In the genomic region with DNA sequence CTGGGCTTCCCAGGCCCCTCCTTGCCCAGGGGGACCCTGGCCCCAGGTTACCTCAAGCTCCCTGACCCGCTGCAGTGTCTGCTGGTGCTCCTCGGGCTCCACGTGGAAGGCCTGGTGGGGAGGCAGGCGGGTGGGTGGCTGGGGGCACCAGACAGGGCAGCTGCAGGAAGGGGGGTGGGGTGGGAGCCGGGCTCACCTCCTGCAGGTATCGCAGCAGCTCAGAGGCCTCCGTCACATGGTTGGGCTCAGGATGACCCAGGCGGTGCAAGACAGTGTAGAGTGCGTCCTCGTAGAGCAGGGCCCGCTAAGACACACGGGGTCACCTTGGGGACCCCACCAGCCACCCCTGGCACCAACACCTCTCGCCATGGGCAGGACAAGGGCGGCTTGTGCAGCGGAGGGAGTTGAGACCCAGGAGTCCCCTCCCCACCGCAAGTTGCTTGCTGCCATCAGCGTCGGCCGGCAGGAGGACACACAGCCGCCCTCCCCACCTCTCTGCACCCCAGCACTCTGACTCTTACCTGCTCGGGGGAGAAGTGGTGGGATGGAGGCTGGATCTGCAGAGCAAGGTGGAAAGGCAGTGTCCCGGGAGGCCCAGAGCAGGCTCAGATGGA, we compare ENCODE assay signal across 1 cellular context.
TF ChIP-seq lines count a peak whose summit lies in the region.

No MANE protein-coding gene starts in this region.

TF ChIP-seq in K562, 482 proteins besides CTCF, POLR2A, EP300 and RAD21 (continues in another document):
- TF ChIP-seq EWSR1 (IDR thresholded peaks at IDR 0.05; ENCODE audit: borderline replicate concordance, low read depth, partially characterized antibody) (no peak), HEY1 (CRISPR knock-in tag; IDR thresholded peaks at IDR 0.05; ENCODE audit: borderline replicate concordance) (no peak), TGIF2 (CRISPR knock-in tag; IDR thresholded peaks at IDR 0.05) (peak; percentile 57; the same call in 1 of the 2 replicates), TCFL5 (CRISPR knock-in tag; conservative IDR thresholded peaks at IDR 0.05) (no peak), ZNF175 (CRISPR knock-in tag; IDR thresholded peaks at IDR 0.05; ENCODE audit: low read depth) (no peak), GABPA (tag; conservative IDR thresholded peaks at IDR 0.05; ENCODE audit: low read depth) (no peak), NCOA1 (IDR thresholded peaks at IDR 0.05; ENCODE audit: low read depth) (no peak), PURB (CRISPR knock-in tag; IDR thresholded peaks at IDR 0.05; ENCODE audit: low read depth) (no peak), NEUROD1 (IDR thresholded peaks at IDR 0.05; ENCODE audit: borderline replicate concordance, low read depth, low read length, partially characterized antibody) (no peak), RBM22 (IDR thresholded peaks at IDR 0.05; ENCODE audit: low read depth, low read length, poor library complexity, severe bottlenecking) (no peak), ETV1 (tag; conservative IDR thresholded peaks at IDR 0.05; ENCODE audit: low read depth) (no peak), TCF7 (IDR thresholded peaks at IDR 0.05; ENCODE audit: borderline replicate concordance) (no peak), NFRKB (IDR thresholded peaks at IDR 0.05; ENCODE audit: low read depth) (no peak), HSF4 (CRISPR knock-in tag; IDR thresholded peaks at IDR 0.05; ENCODE audit: borderline replicate concordance) (no peak), PHF20 (IDR thresholded peaks at IDR 0.05; ENCODE audit: partially characterized antibody) (no peak), RFX7 (CRISPR knock-in tag; IDR thresholded peaks at IDR 0.05) (no peak), ZNF184 (CRISPR knock-in tag; IDR thresholded peaks at IDR 0.05) (no peak), GABPB1 (CRISPR knock-in tag; IDR thresholded peaks at IDR 0.05) (0 out of 2 replicates have a peak, but pooled peaks have one; percentile 17), ESRRB (CRISPR knock-in tag; IDR thresholded peaks at IDR 0.05; ENCODE audit: borderline replicate concordance) (no peak), ZNF584 (CRISPR knock-in tag; IDR thresholded peaks at IDR 0.05; ENCODE audit: low read depth) (0 out of 2 replicates have a peak, but pooled peaks have one; percentile 10), HDAC1 (IDR thresholded peaks at IDR 0.05) (no peak), SIN3A (IDR thresholded peaks at IDR 0.05; ENCODE audit: borderline replicate concordance in 2 of 2, control insufficient read depth in 1 of 2, low read depth in 2 of 2, low read length in 2 of 2) (peak in 1 of 2 experiments; percentile 11; a peak in 1 of 4 replicates), TARDBP (IDR thresholded peaks at IDR 0.05) (no peak), SMC3 (conservative IDR thresholded peaks at IDR 0.05; ENCODE audit: insufficient read depth, low read depth, low read length) (no peak), ZNF12 (CRISPR knock-in tag; IDR thresholded peaks at IDR 0.05) (0 out of 2 replicates have a peak, but pooled peaks have one; percentile 7), ARID2 (IDR thresholded peaks at IDR 0.05) (no peak), ELF2 (CRISPR knock-in tag; IDR thresholded peaks at IDR 0.05) (no peak), ZNF124 (CRISPR knock-in tag; IDR thresholded peaks at IDR 0.05) (no peak)
- TF ChIP-seq, protein P1, sequence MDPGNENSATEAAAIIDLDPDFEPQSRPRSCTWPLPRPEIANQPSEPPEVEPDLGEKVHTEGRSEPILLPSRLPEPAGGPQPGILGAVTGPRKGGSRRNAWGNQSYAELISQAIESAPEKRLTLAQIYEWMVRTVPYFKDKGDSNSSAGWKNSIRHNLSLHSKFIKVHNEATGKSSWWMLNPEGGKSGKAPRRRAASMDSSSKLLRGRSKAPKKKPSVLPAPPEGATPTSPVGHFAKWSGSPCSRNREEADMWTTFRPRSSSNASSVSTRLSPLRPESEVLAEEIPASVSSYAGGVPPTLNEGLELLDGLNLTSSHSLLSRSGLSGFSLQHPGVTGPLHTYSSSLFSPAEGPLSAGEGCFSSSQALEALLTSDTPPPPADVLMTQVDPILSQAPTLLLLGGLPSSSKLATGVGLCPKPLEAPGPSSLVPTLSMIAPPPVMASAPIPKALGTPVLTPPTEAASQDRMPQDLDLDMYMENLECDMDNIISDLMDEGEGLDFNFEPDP (CRISPR knock-in tag; IDR thresholded peaks at IDR 0.05): no peak
- TF ChIP-seq, protein P2, sequence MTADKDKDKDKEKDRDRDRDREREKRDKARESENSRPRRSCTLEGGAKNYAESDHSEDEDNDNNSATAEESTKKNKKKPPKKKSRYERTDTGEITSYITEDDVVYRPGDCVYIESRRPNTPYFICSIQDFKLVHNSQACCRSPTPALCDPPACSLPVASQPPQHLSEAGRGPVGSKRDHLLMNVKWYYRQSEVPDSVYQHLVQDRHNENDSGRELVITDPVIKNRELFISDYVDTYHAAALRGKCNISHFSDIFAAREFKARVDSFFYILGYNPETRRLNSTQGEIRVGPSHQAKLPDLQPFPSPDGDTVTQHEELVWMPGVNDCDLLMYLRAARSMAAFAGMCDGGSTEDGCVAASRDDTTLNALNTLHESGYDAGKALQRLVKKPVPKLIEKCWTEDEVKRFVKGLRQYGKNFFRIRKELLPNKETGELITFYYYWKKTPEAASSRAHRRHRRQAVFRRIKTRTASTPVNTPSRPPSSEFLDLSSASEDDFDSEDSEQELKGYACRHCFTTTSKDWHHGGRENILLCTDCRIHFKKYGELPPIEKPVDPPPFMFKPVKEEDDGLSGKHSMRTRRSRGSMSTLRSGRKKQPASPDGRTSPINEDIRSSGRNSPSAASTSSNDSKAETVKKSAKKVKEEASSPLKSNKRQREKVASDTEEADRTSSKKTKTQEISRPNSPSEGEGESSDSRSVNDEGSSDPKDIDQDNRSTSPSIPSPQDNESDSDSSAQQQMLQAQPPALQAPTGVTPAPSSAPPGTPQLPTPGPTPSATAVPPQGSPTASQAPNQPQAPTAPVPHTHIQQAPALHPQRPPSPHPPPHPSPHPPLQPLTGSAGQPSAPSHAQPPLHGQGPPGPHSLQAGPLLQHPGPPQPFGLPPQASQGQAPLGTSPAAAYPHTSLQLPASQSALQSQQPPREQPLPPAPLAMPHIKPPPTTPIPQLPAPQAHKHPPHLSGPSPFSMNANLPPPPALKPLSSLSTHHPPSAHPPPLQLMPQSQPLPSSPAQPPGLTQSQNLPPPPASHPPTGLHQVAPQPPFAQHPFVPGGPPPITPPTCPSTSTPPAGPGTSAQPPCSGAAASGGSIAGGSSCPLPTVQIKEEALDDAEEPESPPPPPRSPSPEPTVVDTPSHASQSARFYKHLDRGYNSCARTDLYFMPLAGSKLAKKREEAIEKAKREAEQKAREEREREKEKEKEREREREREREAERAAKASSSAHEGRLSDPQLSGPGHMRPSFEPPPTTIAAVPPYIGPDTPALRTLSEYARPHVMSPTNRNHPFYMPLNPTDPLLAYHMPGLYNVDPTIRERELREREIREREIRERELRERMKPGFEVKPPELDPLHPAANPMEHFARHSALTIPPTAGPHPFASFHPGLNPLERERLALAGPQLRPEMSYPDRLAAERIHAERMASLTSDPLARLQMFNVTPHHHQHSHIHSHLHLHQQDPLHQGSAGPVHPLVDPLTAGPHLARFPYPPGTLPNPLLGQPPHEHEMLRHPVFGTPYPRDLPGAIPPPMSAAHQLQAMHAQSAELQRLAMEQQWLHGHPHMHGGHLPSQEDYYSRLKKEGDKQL (CRISPR knock-in tag; IDR thresholded peaks at IDR 0.05; ENCODE audit: borderline replicate concordance): no peak
- TF ChIP-seq, protein P3, sequence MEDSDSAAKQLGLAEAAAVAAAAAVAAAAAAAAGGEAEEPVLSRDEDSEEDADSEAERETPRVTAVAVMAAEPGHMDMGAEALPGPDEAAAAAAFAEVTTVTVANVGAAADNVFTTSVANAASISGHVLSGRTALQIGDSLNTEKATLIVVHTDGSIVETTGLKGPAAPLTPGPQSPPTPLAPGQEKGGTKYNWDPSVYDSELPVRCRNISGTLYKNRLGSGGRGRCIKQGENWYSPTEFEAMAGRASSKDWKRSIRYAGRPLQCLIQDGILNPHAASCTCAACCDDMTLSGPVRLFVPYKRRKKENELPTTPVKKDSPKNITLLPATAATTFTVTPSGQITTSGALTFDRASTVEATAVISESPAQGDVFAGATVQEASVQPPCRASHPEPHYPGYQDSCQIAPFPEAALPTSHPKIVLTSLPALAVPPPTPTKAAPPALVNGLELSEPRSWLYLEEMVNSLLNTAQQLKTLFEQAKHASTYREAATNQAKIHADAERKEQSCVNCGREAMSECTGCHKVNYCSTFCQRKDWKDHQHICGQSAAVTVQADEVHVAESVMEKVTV (CRISPR knock-in tag; IDR thresholded peaks at IDR 0.05): no peak
- TF ChIP-seq, protein P4, sequence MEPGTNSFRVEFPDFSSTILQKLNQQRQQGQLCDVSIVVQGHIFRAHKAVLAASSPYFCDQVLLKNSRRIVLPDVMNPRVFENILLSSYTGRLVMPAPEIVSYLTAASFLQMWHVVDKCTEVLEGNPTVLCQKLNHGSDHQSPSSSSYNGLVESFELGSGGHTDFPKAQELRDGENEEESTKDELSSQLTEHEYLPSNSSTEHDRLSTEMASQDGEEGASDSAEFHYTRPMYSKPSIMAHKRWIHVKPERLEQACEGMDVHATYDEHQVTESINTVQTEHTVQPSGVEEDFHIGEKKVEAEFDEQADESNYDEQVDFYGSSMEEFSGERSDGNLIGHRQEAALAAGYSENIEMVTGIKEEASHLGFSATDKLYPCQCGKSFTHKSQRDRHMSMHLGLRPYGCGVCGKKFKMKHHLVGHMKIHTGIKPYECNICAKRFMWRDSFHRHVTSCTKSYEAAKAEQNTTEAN (CRISPR knock-in tag; IDR thresholded peaks at IDR 0.05): no peak
- TF ChIP-seq, protein P5, sequence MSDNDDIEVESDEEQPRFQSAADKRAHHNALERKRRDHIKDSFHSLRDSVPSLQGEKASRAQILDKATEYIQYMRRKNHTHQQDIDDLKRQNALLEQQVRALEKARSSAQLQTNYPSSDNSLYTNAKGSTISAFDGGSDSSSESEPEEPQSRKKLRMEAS (CRISPR knock-in tag; IDR thresholded peaks at IDR 0.05): peak; percentile 27; the same call in 1 of the 2 replicates
- TF ChIP-seq, protein P6, sequence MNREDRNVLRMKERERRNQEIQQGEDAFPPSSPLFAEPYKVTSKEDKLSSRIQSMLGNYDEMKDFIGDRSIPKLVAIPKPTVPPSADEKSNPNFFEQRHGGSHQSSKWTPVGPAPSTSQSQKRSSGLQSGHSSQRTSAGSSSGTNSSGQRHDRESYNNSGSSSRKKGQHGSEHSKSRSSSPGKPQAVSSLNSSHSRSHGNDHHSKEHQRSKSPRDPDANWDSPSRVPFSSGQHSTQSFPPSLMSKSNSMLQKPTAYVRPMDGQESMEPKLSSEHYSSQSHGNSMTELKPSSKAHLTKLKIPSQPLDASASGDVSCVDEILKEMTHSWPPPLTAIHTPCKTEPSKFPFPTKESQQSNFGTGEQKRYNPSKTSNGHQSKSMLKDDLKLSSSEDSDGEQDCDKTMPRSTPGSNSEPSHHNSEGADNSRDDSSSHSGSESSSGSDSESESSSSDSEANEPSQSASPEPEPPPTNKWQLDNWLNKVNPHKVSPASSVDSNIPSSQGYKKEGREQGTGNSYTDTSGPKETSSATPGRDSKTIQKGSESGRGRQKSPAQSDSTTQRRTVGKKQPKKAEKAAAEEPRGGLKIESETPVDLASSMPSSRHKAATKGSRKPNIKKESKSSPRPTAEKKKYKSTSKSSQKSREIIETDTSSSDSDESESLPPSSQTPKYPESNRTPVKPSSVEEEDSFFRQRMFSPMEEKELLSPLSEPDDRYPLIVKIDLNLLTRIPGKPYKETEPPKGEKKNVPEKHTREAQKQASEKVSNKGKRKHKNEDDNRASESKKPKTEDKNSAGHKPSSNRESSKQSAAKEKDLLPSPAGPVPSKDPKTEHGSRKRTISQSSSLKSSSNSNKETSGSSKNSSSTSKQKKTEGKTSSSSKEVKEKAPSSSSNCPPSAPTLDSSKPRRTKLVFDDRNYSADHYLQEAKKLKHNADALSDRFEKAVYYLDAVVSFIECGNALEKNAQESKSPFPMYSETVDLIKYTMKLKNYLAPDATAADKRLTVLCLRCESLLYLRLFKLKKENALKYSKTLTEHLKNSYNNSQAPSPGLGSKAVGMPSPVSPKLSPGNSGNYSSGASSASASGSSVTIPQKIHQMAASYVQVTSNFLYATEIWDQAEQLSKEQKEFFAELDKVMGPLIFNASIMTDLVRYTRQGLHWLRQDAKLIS (CRISPR knock-in tag; IDR thresholded peaks at IDR 0.05): no peak; the same call in 1 of the 2 replicates
- TF ChIP-seq, protein P7, sequence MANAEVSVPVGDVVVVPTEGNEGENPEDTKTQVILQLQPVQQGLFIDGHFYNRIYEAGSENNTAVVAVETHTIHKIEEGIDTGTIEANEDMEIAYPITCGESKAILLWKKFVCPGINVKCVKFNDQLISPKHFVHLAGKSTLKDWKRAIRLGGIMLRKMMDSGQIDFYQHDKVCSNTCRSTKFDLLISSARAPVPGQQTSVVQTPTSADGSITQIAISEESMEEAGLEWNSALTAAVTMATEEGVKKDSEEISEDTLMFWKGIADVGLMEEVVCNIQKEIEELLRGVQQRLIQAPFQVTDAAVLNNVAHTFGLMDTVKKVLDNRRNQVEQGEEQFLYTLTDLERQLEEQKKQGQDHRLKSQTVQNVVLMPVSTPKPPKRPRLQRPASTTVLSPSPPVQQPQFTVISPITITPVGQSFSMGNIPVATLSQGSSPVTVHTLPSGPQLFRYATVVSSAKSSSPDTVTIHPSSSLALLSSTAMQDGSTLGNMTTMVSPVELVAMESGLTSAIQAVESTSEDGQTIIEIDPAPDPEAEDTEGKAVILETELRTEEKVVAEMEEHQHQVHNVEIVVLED (CRISPR knock-in tag; IDR thresholded peaks at IDR 0.05): no peak
- TF ChIP-seq, protein P8, sequence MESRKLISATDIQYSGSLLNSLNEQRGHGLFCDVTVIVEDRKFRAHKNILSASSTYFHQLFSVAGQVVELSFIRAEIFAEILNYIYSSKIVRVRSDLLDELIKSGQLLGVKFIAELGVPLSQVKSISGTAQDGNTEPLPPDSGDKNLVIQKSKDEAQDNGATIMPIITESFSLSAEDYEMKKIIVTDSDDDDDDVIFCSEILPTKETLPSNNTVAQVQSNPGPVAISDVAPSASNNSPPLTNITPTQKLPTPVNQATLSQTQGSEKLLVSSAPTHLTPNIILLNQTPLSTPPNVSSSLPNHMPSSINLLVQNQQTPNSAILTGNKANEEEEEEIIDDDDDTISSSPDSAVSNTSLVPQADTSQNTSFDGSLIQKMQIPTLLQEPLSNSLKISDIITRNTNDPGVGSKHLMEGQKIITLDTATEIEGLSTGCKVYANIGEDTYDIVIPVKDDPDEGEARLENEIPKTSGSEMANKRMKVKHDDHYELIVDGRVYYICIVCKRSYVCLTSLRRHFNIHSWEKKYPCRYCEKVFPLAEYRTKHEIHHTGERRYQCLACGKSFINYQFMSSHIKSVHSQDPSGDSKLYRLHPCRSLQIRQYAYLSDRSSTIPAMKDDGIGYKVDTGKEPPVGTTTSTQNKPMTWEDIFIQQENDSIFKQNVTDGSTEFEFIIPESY (CRISPR knock-in tag; IDR thresholded peaks at IDR 0.05): 0 out of 2 replicates have a peak, but pooled peaks have one; percentile 9
- TF ChIP-seq, protein P9, sequence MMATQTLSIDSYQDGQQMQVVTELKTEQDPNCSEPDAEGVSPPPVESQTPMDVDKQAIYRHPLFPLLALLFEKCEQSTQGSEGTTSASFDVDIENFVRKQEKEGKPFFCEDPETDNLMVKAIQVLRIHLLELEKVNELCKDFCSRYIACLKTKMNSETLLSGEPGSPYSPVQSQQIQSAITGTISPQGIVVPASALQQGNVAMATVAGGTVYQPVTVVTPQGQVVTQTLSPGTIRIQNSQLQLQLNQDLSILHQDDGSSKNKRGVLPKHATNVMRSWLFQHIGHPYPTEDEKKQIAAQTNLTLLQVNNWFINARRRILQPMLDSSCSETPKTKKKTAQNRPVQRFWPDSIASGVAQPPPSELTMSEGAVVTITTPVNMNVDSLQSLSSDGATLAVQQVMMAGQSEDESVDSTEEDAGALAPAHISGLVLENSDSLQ (IDR thresholded peaks at IDR 0.05): no peak
